Comparison of ENCODE assay signal across 7 cellular contexts in genomic region chr22:37222440-37222971, GRCh38. TPM values are rescaled to one million over a fixed set of nuclear protein-coding genes. Genes with fewer than 3 reads are reported as not detected.
A peak's percentile ranks its signal among the peaks of the same experiment; 100 is the strongest.
DNase-seq lines count a peak whose midpoint lies in the region; ATAC-seq and TF ChIP-seq lines count a peak whose summit lies in the region.
"Had no signal": no experiment of that assay in that cellular context is flagged by ENCODE, and none has a peak within 500 bp of the region (broad histone marks: within the 10 kb centered on the region; RNA-seq: fewer than 3 reads in every experiment).

No MANE protein-coding gene starts in this region.

- intact Hi-C loops in activated T-helper 1 cell treated with anti-CD3 and anti-CD28 coated beads, Interleukin-12 subunit alpha, Interleukin-12 subunit beta, Interleukin-2, Interleukin-4 antibody, amounts not matched to agents 30 ng/mL and 10 ng/mL and 1 ng/mL, durations not matched to agents 14 hours and 24 hours and 36 hours (cut with micrococcal nuclease): no loop called here
- intact Hi-C loops in PC-9 (cut with micrococcal nuclease; ENCODE audit: unreplicated experiment): no loop called here

- peak overlapping the region; percentile 69 for H3K4me3 Mint-ChIP-seq in activated T-helper 1 cell treated with anti-CD3 and anti-CD28 coated beads, Interleukin-12 subunit alpha, Interleukin-12 subunit beta, Interleukin-2, Interleukin-4 antibody, amounts not matched to agents 30 ng/mL and 10 ng/mL and 1 ng/mL, durations not matched to agents 14 hours and 24 hours and 36 hours

- no peaks in the 10 kb centered on the region for H3K4me1 ChIP-seq in PC-9 (replicated peaks; ENCODE audit: insufficient read depth)

- peak overlapping the region; percentile 93 for H3K27ac Mint-ChIP-seq in activated T-helper 1 cell treated with anti-CD3 and anti-CD28 coated beads, Interleukin-12 subunit alpha, Interleukin-12 subunit beta, Interleukin-2, Interleukin-4 antibody, amounts not matched to agents 30 ng/mL and 10 ng/mL and 1 ng/mL, durations not matched to agents 14 hours and 24 hours and 36 hours

- no peaks in the 10 kb centered on the region for H3K36me3 ChIP-seq in PC-9 (ENCODE audit: low read depth)

- DNase-seq in activated T-cell treated with anti-CD3 and anti-CD28 coated beads, Interleukin-2, amount 50 U/mL, for 1 hour: peak; percentile 49
- DNase-seq in activated T-cell treated with anti-CD3 and anti-CD28 coated beads for 4 hours (no peak), PC-9 (no peak)
- DNase-seq in activated T-helper 1 cell treated with anti-CD3 and anti-CD28 coated beads, Interleukin-12 subunit alpha, Interleukin-12 subunit beta, Interleukin-2, Interleukin-4 antibody, amounts not matched to agents 30 ng/mL and 10 ng/mL and 1 ng/mL, durations not matched to agents 14 hours and 24 hours and 36 hours (ENCODE audit: low spot score): peak; percentile 56
- no peak for DNase-seq in stimulated activated naive CD8-positive, alpha-beta T cell treated with anti-CD3 and anti-CD28 coated beads, Interleukin-15, Interleukin-2, amounts not matched to agents 100 U/mL and 50 U/mL, for 24 hours

- H3K4me2 ChIP-seq in PC-9: no peak overlapping the region

- CTCF ChIA-PET in PC-9 (lab: Charles Lee): interaction anchor here (0.6 kb wide), 1 partner anchor 95 kb away, joined by 6 read pairs; no protein-coding TSS in a partner anchor

- peaks cover 13% of the 10 kb centered on the region for H3K9me3 Mint-ChIP-seq in activated T-helper 1 cell treated with anti-CD3 and anti-CD28 coated beads, Interleukin-12 subunit alpha, Interleukin-12 subunit beta, Interleukin-2, Interleukin-4 antibody, amounts not matched to agents 30 ng/mL and 10 ng/mL and 1 ng/mL, durations not matched to agents 14 hours and 24 hours and 36 hours

- H3K9me3 ChIP-seq in PC-9 (ENCODE audit: insufficient read depth, low read depth): no peaks in the 10 kb centered on the region; the same call in 1 of the 2 replicates

- no peak for TF ChIP-seq CTCF in PC-9 (conservative IDR thresholded peaks at IDR 0.05)

- H3K27me3 Mint-ChIP-seq in activated T-helper 1 cell treated with anti-CD3 and anti-CD28 coated beads, Interleukin-12 subunit alpha, Interleukin-12 subunit beta, Interleukin-2, Interleukin-4 antibody, amounts not matched to agents 30 ng/mL and 10 ng/mL and 1 ng/mL, durations not matched to agents 14 hours and 24 hours and 36 hours (ENCODE audit: insufficient read depth): no peaks in the 10 kb centered on the region

- no peak overlapping the region for H3K27ac ChIP-seq in PC-9

- H3K9me2 ChIP-seq in PC-9 (ENCODE audit: insufficient read depth): no peaks in the 10 kb centered on the region

- H3K36me3 Mint-ChIP-seq in activated T-helper 1 cell treated with anti-CD3 and anti-CD28 coated beads, Interleukin-12 subunit alpha, Interleukin-12 subunit beta, Interleukin-2, Interleukin-4 antibody, amounts not matched to agents 30 ng/mL and 10 ng/mL and 1 ng/mL, durations not matched to agents 14 hours and 24 hours and 36 hours (ENCODE audit: low read depth): peaks cover 72% of the 10 kb centered on the region

- H4K20me1 ChIP-seq in PC-9 (ENCODE audit: insufficient read depth): no peaks in the 10 kb centered on the region

- ATAC-seq in stimulated activated naive CD8-positive, alpha-beta T cell treated with anti-CD3 and anti-CD28 coated beads, Interleukin-15, Interleukin-2, amounts not matched to agents 100 U/mL and 50 U/mL, for 24 hours: peak; percentile 37
- ATAC-seq in HG02588 (IDR thresholded peaks at IDR 0.05; ENCODE audit: unreplicated experiment): no peak

- POLR2A ChIA-PET in PC-9 (lab: Charles Lee; ENCODE audit: unreplicated experiment): no interaction called here

- H3K4me3 ChIP-seq in PC-9: no peak overlapping the region

- no TSS peak for BruUV-seq in PC-9 (replicated peaks; lab: Mats Ljungman, UMichigan)

- H3K27me3 ChIP-seq in PC-9 (ENCODE audit: insufficient read depth, low read depth): no peaks in the 10 kb centered on the region

- H2AFZ ChIP-seq in PC-9: no peak overlapping the region

- no peaks in the 10 kb centered on the region for H3K79me2 ChIP-seq in PC-9 (ENCODE audit: low read depth)

- H3F3A ChIP-seq in PC-9 (ENCODE audit: insufficient read depth, low read depth): peaks cover 11% of the 10 kb centered on the region; the same call in 1 of the 2 replicates

- H3K4me1 Mint-ChIP-seq in activated T-helper 1 cell treated with anti-CD3 and anti-CD28 coated beads, Interleukin-12 subunit alpha, Interleukin-12 subunit beta, Interleukin-2, Interleukin-4 antibody, amounts not matched to agents 30 ng/mL and 10 ng/mL and 1 ng/mL, durations not matched to agents 14 hours and 24 hours and 36 hours (ENCODE audit: low read depth): peaks cover 90% of the 10 kb centered on the region

RNA-seq across cellular contexts. Expression of gene SSTR3, which starts 10.2 kb away (rescaled TPM):
- 2.3 TPM in 2 replicates for total RNA-seq in activated T-helper 1 cell treated with anti-CD3 and anti-CD28 coated beads, Interleukin-12 subunit alpha, Interleukin-12 subunit beta, Interleukin-2, Interleukin-4 antibody, amounts not matched to agents 30 ng/mL and 10 ng/mL and 1 ng/mL, durations not matched to agents 14 hours and 24 hours and 36 hours
- not detected in 2 replicates for total RNA-seq in PC-9 (2021)
- total RNA-seq: dermis microvascular lymphatic vessel endothelial cell had no signal

RNA-seq across cellular contexts. Expression of gene RAC2, which starts 21.6 kb away (rescaled TPM):
- total RNA-seq in activated T-helper 1 cell treated with anti-CD3 and anti-CD28 coated beads, Interleukin-12 subunit alpha, Interleukin-12 subunit beta, Interleukin-2, Interleukin-4 antibody, amounts not matched to agents 30 ng/mL and 10 ng/mL and 1 ng/mL, durations not matched to agents 14 hours and 24 hours and 36 hours: 592 and 614 TPM in 2 replicates
- total RNA-seq in PC-9 (2021): 79.9 and 90.5 TPM in 2 replicates

RNA-seq across cellular contexts. Expression of gene C1QTNF6, which starts 34.5 kb away (rescaled TPM):
- 4.8 and 4.9 TPM in 2 replicates for total RNA-seq in activated T-helper 1 cell treated with anti-CD3 and anti-CD28 coated beads, Interleukin-12 subunit alpha, Interleukin-12 subunit beta, Interleukin-2, Interleukin-4 antibody, amounts not matched to agents 30 ng/mL and 10 ng/mL and 1 ng/mL, durations not matched to agents 14 hours and 24 hours and 36 hours
- 72.2 and 85.9 TPM in 2 replicates for total RNA-seq in PC-9 (2021)

RNA-seq across cellular contexts. Expression of gene CYTH4, which starts 59.8 kb away (rescaled TPM):
- total RNA-seq in activated T-helper 1 cell treated with anti-CD3 and anti-CD28 coated beads, Interleukin-12 subunit alpha, Interleukin-12 subunit beta, Interleukin-2, Interleukin-4 antibody, amounts not matched to agents 30 ng/mL and 10 ng/mL and 1 ng/mL, durations not matched to agents 14 hours and 24 hours and 36 hours: 49.5 and 57.1 TPM in 2 replicates
- not detected in 2 replicates for total RNA-seq in PC-9 (2021)

Comparison
In these comparisons a context has a peak if more than half of its experiments do, and no peak if none do; other contexts are left out.
1. DNase-seq: peak in activated T-cell treated with anti-CD3 and anti-CD28 coated beads, Interleukin-2, amount 50 U/mL, for 1 hour (single experiment) and activated T-helper 1 cell treated with anti-CD3 and anti-CD28 coated beads, Interleukin-12 subunit alpha, Interleukin-12 subunit beta, Interleukin-2, Interleukin-4 antibody, amounts not matched to agents 30 ng/mL and 10 ng/mL and 1 ng/mL, durations not matched to agents 14 hours and 24 hours and 36 hours (single experiment); none in activated T-cell treated with anti-CD3 and anti-CD28 coated beads for 4 hours (single experiment), stimulated activated naive CD8-positive, alpha-beta T cell treated with anti-CD3 and anti-CD28 coated beads, Interleukin-15, Interleukin-2, amounts not matched to agents 100 U/mL and 50 U/mL, for 24 hours (single experiment) and PC-9 (0 of 2).
2. RNA of gene C1QTNF6, which starts 34.5 kb away (total RNA-seq): 72.2 to 85.9 TPM in PC-9; 4.8 to 4.9 TPM in activated T-helper 1 cell treated with anti-CD3 and anti-CD28 coated beads, Interleukin-12 subunit alpha, Interleukin-12 subunit beta, Interleukin-2, Interleukin-4 antibody, amounts not matched to agents 30 ng/mL and 10 ng/mL and 1 ng/mL, durations not matched to agents 14 hours and 24 hours and 36 hours; every median in the first group is over 10 times any median in the second.